23 cellular contexts compared by ENCODE assay signal in the genomic region with DNA sequence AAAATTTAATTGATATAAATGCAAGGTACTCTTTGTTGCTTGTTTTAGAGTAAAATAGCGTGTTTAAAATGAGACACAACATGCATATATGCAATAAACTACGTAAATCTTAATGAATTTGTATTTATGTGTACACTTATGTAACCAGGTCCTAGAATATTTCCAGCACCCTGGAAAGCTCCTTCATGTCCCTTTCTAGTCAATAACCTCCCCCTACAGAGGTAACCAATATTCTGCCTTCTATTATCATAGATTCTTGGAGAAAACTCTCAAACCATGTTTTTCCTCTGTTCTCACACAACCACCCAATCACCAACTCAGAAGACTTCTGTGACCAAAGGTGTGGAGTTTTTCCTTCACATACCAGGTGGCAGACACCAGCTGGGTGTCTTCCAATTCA.
DNase-seq lines count a peak whose midpoint lies in the region; ATAC-seq, FAIRE-seq and TF ChIP-seq lines count a peak whose summit lies in the region.
"Had no signal": no experiment of that assay in that cellular context is flagged by ENCODE, and none has a peak within 500 bp of the region (broad histone marks: within the 10 kb centered on the region; RNA-seq: fewer than 3 reads in every experiment).

No MANE protein-coding gene starts in this region.

- 0% methylated on average over 2 of the region's 2 CpGs for WGBS in A549 (ENCODE audit: missing lambda C conversion rate)

- no peaks in the 10 kb centered on the region for H3K27me3 ChIP-seq in GM23338 (ENCODE audit: insufficient read depth)
- H3K27me3 ChIP-seq: BE2C had no signal

- H3K4me2 ChIP-seq in A549 = no peak overlapping the region
- H3K4me2 ChIP-seq in GM23338 = no peak overlapping the region

- no peak for TF ChIP-seq POLR2A in A549 (IDR thresholded peaks at IDR 0.05; ENCODE audit: low read length)

- H3K36me3 Mint-ChIP-seq in GM23338 (ENCODE audit: low read depth) = peaks cover 13% of the 10 kb centered on the region
- H3K36me3 Mint-ChIP-seq: CD4-positive, CD25-positive, alpha-beta regulatory T cell; CD8-positive, alpha-beta memory T cell had no signal

- intact Hi-C loops in kidney (cut with DNase I) = no loop called here

- FAIRE-seq in A549 (lab: Jason Lieb, UNC) = no peak
- no peak for FAIRE-seq in kidney (lab: Jason Lieb, UNC)
- FAIRE-seq: G401.6, GM12892, GM18507 had no signal

- H3K9me3 ChIP-seq in A549 (0 out of 3 replicates have a peak, but pooled peaks cover 9% of the 10 kb centered on the region), kidney (ENCODE audit: control insufficient read depth in 1 of 2, low read length in 2 of 2) (no peaks in the 10 kb centered on the region)
- H3K9me3 ChIP-seq: BE2C had no signal

- no peak overlapping the region for H3K9ac ChIP-seq in kidney (ENCODE audit: low read length in 2 of 2)

- no peak for ATAC-seq in A549
- ATAC-seq in GM23338 = no peak
- no peak for ATAC-seq in GM21423 (IDR thresholded peaks at IDR 0.05; ENCODE audit: unreplicated experiment)

- POLR2A ChIA-PET in A549 (lab: Yijun Ruan, JAX) = no interaction called here

- H3K36me3 ChIP-seq in GM23338 (ENCODE audit: insufficient read depth) (0 out of 2 replicates have a peak, but pooled peaks cover 3% of the 10 kb centered on the region), kidney (ENCODE audit: control insufficient read depth in 1 of 2, insufficient read depth in 2 of 2, low read length in 2 of 2) (no peaks in the 10 kb centered on the region)
- H3K36me3 ChIP-seq: BE2C had no signal

- H2AFZ ChIP-seq in GM23338 = no peak overlapping the region

- no peak for TF ChIP-seq RAD21 in A549 (conservative IDR thresholded peaks at IDR 0.05 in 1 of 2, IDR thresholded peaks at IDR 0.05 in 1 of 2)

- H3K4me1 ChIP-seq in A549 (no peaks in the 10 kb centered on the region), GM23338 (ENCODE audit: insufficient read depth) (no peaks in the 10 kb centered on the region), kidney (ENCODE audit: control insufficient read depth in 1 of 2, insufficient read depth in 1 of 2, low read depth in 1 of 2, low read length in 2 of 2) (no peaks in the 10 kb centered on the region)
- H3K4me1 ChIP-seq: BE2C had no signal

- H3F3A ChIP-seq in GM23338 (replicated peaks; ENCODE audit: low read depth) = no peaks in the 10 kb centered on the region

- DNase-seq in A549 (ENCODE audit: low read depth in 1 of 2, low spot score in 1 of 2) (no peak), GM23338 (ENCODE audit: low spot score) (no peak), amniotic epithelial cell (ENCODE audit: low read depth) (peak; percentile 9), fibroblast of peridontal ligament (ENCODE audit: extremely low read depth) (peak; percentile 10), kidney (no peak), hypothalamus (lab: John Stamatoyannopoulos, UW) (no peak)
- DNase-seq: ACHN; BE2C; C1 segment of cervical spinal cord; CD4-positive, CD25-positive, alpha-beta regulatory T cell; CD8-positive, alpha-beta memory T cell; COR-L47; DMS 273 treated with DMSO at 0.1 percent for 48 hours; DMS53; DND-41; EL; GOT3; H7; KBM-7 had no signal

- H4K20me1 ChIP-seq in GM23338 (replicated peaks; ENCODE audit: insufficient read depth) = no peaks in the 10 kb centered on the region

- H3K9me3 Mint-ChIP-seq in GM23338 = peaks cover 16% of the 10 kb centered on the region

- TF ChIP-seq CTCF in A549 (IDR thresholded peaks at IDR 0.05) = no peak
- TF ChIP-seq CTCF in GM23338 (conservative IDR thresholded peaks at IDR 0.05; ENCODE audit: low read depth in 2 of 2) = no peak
- TF ChIP-seq CTCF in kidney (IDR thresholded peaks at IDR 0.05; ENCODE audit: borderline replicate concordance, extremely low read depth, insufficient read depth) = no peak

- no peak overlapping the region for H3K27ac ChIP-seq in A549
- H3K27ac ChIP-seq in GM23338 (ENCODE audit: low read depth) = no peak overlapping the region
- no peak overlapping the region for H3K27ac ChIP-seq in kidney (ENCODE audit: low read depth in 2 of 2, low read length in 2 of 2)

- no peak overlapping the region for H3K27ac Mint-ChIP-seq in GM23338
- H3K27ac Mint-ChIP-seq: CD4-positive, CD25-positive, alpha-beta regulatory T cell; CD8-positive, alpha-beta memory T cell had no signal

- H3K9me2 ChIP-seq in GM23338 (ENCODE audit: insufficient read depth) = 0 out of 2 replicates have a peak, but pooled peaks cover 3% of the 10 kb centered on the region

- no peak for TF ChIP-seq EP300 in A549 (IDR thresholded peaks at IDR 0.05)

- no peaks in the 10 kb centered on the region for H3K79me2 ChIP-seq in GM23338 (replicated peaks; ENCODE audit: insufficient read depth)

- CTCF ChIA-PET in A549 (lab: Yijun Ruan, JAX) = interaction anchor here (1.6 kb wide), 1 partner anchor 21 kb away, joined by 4 read pairs; no protein-coding TSS in a partner anchor

- H3K4me1 Mint-ChIP-seq in GM23338 = peaks cover 3% of the 10 kb centered on the region; the same call in 1 of the 3 replicates
- H3K4me1 Mint-ChIP-seq: CD4-positive, CD25-positive, alpha-beta regulatory T cell; CD8-positive, alpha-beta memory T cell had no signal

- H3K27me3 Mint-ChIP-seq in GM23338 (ENCODE audit: insufficient read depth, low read depth, poor library complexity) = no peaks in the 10 kb centered on the region
- H3K27me3 Mint-ChIP-seq: CD4-positive, CD25-positive, alpha-beta regulatory T cell had no signal

- no peak overlapping the region for H3K4me3 Mint-ChIP-seq in GM23338
- H3K4me3 Mint-ChIP-seq: CD4-positive, CD25-positive, alpha-beta regulatory T cell; CD8-positive, alpha-beta memory T cell had no signal

- H3K4me3 ChIP-seq in A549 = no peak overlapping the region
- no peak overlapping the region for H3K4me3 ChIP-seq in GM23338
- H3K4me3 ChIP-seq in kidney (ENCODE audit: low read length in 2 of 2) = no peak overlapping the region

TF ChIP-seq in A549, 52 proteins besides CTCF, POLR2A, EP300 and RAD21:
- TF ChIP-seq HEYL (CRISPR knock-in tag; IDR thresholded peaks at IDR 0.05) (no peak), HDAC2 (IDR thresholded peaks at IDR 0.05) (no peak), REST (IDR thresholded peaks at IDR 0.05) (peak; percentile 78), CBX2 (IDR thresholded peaks at IDR 0.05; ENCODE audit: borderline replicate concordance, low read depth) (no peak), POLR2AphosphoS2 (conservative IDR thresholded peaks at IDR 0.05; ENCODE audit: low read length) (no peak)

TF ChIP-seq in GM23338, 12 proteins besides CTCF, POLR2A, EP300 and RAD21:
- TF ChIP-seq EZH2phosphoT487 (IDR thresholded peaks at IDR 0.05; ENCODE audit: unreplicated experiment) = no peak
- TF ChIP-seq ZNF114 (CRISPR knock-in tag; IDR thresholded peaks at IDR 0.05) = no peak
- peak; percentile 17 for TF ChIP-seq REST (IDR thresholded peaks at IDR 0.05; ENCODE audit: unreplicated experiment)

Comparison
In these comparisons a context has a peak if more than half of its experiments do, and no peak if none do; other contexts are left out.
1. DNase-seq: peak in amniotic epithelial cell (single experiment) and fibroblast of peridontal ligament (single experiment); none in A549 (0 of 2), GM23338 (single experiment), kidney (single experiment) and hypothalamus (0 of 51).